ENCODE assay signal across 7 cellular contexts in genomic region chr1:120123813-120124212, GRCh38. TPM values are rescaled to one million over a fixed set of nuclear protein-coding genes. Genes with fewer than 3 reads are reported as not detected.
A peak's percentile ranks its signal among the peaks of the same experiment; 100 is the strongest.
DNase-seq lines count a peak whose midpoint lies in the region; ATAC-seq and TF ChIP-seq lines count a peak whose summit lies in the region.
"Not testable (repeated sequence)": the region's sequence is repeated elsewhere in the genome, so short reads cannot be mapped to it uniquely, and the experiment has no call there.

No MANE protein-coding gene starts in this region.

- peak overlapping the region in 3 of 10 donors; percentile 10 to 61 (median 50) for H3K4me3 Mint-ChIP-seq in naive thymus-derived CD4-positive, alpha-beta T cell

- H3K27me3 ChIP-seq in naive thymus-derived CD4-positive, alpha-beta T cell (ENCODE audit: control insufficient read depth in 2 of 2, insufficient read depth in 2 of 2, low read length in 2 of 2) = not testable (repeated sequence)

- CTCF ChIA-PET in OCI-LY7 (lab: Charles Lee; ENCODE audit: unreplicated experiment); naive thymus-derived CD4-positive, alpha-beta T cell (lab: Charles Lee): not testable (repeated sequence)

- not testable (repeated sequence) for H3K9me2 ChIP-seq in OCI-LY7 (ENCODE audit: insufficient read depth, low read length)

- POLR2A ChIA-PET in OCI-LY7 (lab: Charles Lee); naive thymus-derived CD4-positive, alpha-beta T cell (lab: Charles Lee): not testable (repeated sequence)

- not testable (repeated sequence) for H3K36me3 Mint-ChIP-seq in naive thymus-derived CD4-positive, alpha-beta T cell

- intact Hi-C loops in OCI-LY7 (cut with micrococcal nuclease; ENCODE audit: unreplicated experiment); naive thymus-derived CD4-positive, alpha-beta T cell (cut with micrococcal nuclease): not testable (repeated sequence)

- not testable (repeated sequence) for H3K4me3 ChIP-seq in OCI-LY7 (ENCODE audit: low read depth, low read length, poor library complexity, severe bottlenecking); fibroblast of the aortic adventitia (ENCODE audit: low read depth, low read length); naive thymus-derived CD4-positive, alpha-beta T cell (ENCODE audit: low read length)

- peak; percentile 50 for ATAC-seq in GM18511 (IDR thresholded peaks at IDR 0.05; ENCODE audit: unreplicated experiment)
- peak; percentile 60 for ATAC-seq in GM21717 (IDR thresholded peaks at IDR 0.05; ENCODE audit: unreplicated experiment)
- ATAC-seq in HG03571 (IDR thresholded peaks at IDR 0.05; ENCODE audit: unreplicated experiment) = peak; percentile 53
- peak; percentile 15 to 41 for ATAC-seq in activated CD4-positive, CD25-positive, alpha-beta regulatory T cell treated with anti-CD3 and anti-CD28 coated beads, Interleukin-2, amount 50 U/mL, for 24 hours
- ATAC-seq in naive thymus-derived CD4-positive, alpha-beta T cell = peak; percentile 88

- not testable (repeated sequence) for H3K27me3 Mint-ChIP-seq in naive thymus-derived CD4-positive, alpha-beta T cell

- H3K27ac Mint-ChIP-seq in naive thymus-derived CD4-positive, alpha-beta T cell = peak overlapping the region in 3 of 9 donors; percentile 24 to 56 (median 29)

- H3K36me3 ChIP-seq in OCI-LY7 (ENCODE audit: insufficient read depth, low read length); naive thymus-derived CD4-positive, alpha-beta T cell (ENCODE audit: control insufficient read depth in 2 of 3, insufficient read depth in 3 of 3, low read length in 3 of 3): not testable (repeated sequence)

- TF ChIP-seq CTCF in OCI-LY7 (conservative IDR thresholded peaks at IDR 0.05; ENCODE audit: low read length); fibroblast of the aortic adventitia (IDR thresholded peaks at IDR 0.05; ENCODE audit: insufficient read depth, low read length): not testable (repeated sequence)

- peak; percentile 36 for DNase-seq in OCI-LY7 (ENCODE audit: low spot score)
- peak; percentile 15 for DNase-seq in fibroblast of the aortic adventitia (ENCODE audit: low read depth)
- DNase-seq in naive thymus-derived CD4-positive, alpha-beta T cell = not testable (repeated sequence)

- H2AFZ ChIP-seq in OCI-LY7 (ENCODE audit: low read length) = peak overlapping the region; percentile 58; the same call in 1 of the 2 replicates

- H3K9me3 ChIP-seq in OCI-LY7 (ENCODE audit: low read length); naive thymus-derived CD4-positive, alpha-beta T cell (ENCODE audit: control insufficient read depth in 2 of 3, low read length in 3 of 3): not testable (repeated sequence)

- not testable (repeated sequence) for H3K9me3 Mint-ChIP-seq in naive thymus-derived CD4-positive, alpha-beta T cell

- H3K27ac ChIP-seq in OCI-LY7 (ENCODE audit: low read depth, low read length, poor library complexity, severe bottlenecking); naive thymus-derived CD4-positive, alpha-beta T cell (ENCODE audit: low read depth, low read length): not testable (repeated sequence)

- H3K4me1 Mint-ChIP-seq in naive thymus-derived CD4-positive, alpha-beta T cell = peaks cover 9 to 28% (median 19%) of the 10 kb centered on the region in 7 donors

- H3K4me1 ChIP-seq in OCI-LY7 (ENCODE audit: insufficient read depth, low read length, poor library complexity, severe bottlenecking) = peaks cover 27% of the 10 kb centered on the region
- H3K4me1 ChIP-seq in naive thymus-derived CD4-positive, alpha-beta T cell (ENCODE audit: control insufficient read depth in 2 of 2, insufficient read depth in 2 of 2, low read length in 2 of 2) = not testable (repeated sequence)

- H3K4me2 ChIP-seq in OCI-LY7 (ENCODE audit: low read length) = 0 out of 2 replicates have a peak overlapping the region, but pooled peaks have one; percentile 29

- not testable (repeated sequence) for H4K20me1 ChIP-seq in OCI-LY7 (ENCODE audit: insufficient read depth, low read length)

- BruUV-seq in OCI-LY7 (replicated peaks; lab: Mats Ljungman, UMichigan) = not testable (repeated sequence)

- H3K79me2 ChIP-seq in OCI-LY7 (ENCODE audit: insufficient read depth, low read depth, low read length) = not testable (repeated sequence)

RNA-seq across cellular contexts. Expression of gene SEC22B, which starts 52.5 kb away (rescaled TPM):
- total RNA-seq in OCI-LY7 (2014; rRNA removed; shearing (Covaris generic)) = 11.9 and 12.7 TPM in 2 replicates
- total RNA-seq in OCI-LY7 (2022) (23.5 and 24.9 TPM in 2 replicates), fibroblast of the aortic adventitia (ENCODE audit: low replicate concordance) (23.5 and 70.3 TPM in 2 replicates)
- 10 to 100 TPM; 28.1 to 49.6 (median 35.3) TPM for total RNA-seq in naive thymus-derived CD4-positive, alpha-beta T cell
- 10 to 100 TPM; 17.2 to 22.1 TPM for polyA plus RNA-seq in naive thymus-derived CD4-positive, alpha-beta T cell

RNA-seq across cellular contexts. Expression of gene NOTCH2, which starts 54.4 kb away (rescaled TPM):
- total RNA-seq in OCI-LY7 (2014; rRNA removed; shearing (Covaris generic)) = 31.0 and 36.1 TPM in 2 replicates
- total RNA-seq in OCI-LY7 (2022) (42.0 and 50.6 TPM in 2 replicates), fibroblast of the aortic adventitia (ENCODE audit: low replicate concordance) (122 and 143 TPM in 2 replicates)
- 100 to 1,000 TPM in 2 of 5 experiments, 10 to 100 TPM in 3; 63.7 to 143 (median 80.6) TPM for total RNA-seq in naive thymus-derived CD4-positive, alpha-beta T cell
- 10 to 100 TPM; 25.4 to 32.0 TPM for polyA plus RNA-seq in naive thymus-derived CD4-positive, alpha-beta T cell

Comparison
In these comparisons a context has a peak if more than half of its experiments do, and no peak if none do; other contexts are left out.
1. ATAC-seq: peak in every context shown above with its lines; median percentile 88 in naive thymus-derived CD4-positive, alpha-beta T cell; 60 in GM21717; 53 in HG03571; 50 in GM18511; 28 in activated CD4-positive, CD25-positive, alpha-beta regulatory T cell treated with anti-CD3 and anti-CD28 coated beads, Interleukin-2, amount 50 U/mL, for 24 hours.